ENCODE assay signal across 33 cellular contexts in the genomic region with DNA sequence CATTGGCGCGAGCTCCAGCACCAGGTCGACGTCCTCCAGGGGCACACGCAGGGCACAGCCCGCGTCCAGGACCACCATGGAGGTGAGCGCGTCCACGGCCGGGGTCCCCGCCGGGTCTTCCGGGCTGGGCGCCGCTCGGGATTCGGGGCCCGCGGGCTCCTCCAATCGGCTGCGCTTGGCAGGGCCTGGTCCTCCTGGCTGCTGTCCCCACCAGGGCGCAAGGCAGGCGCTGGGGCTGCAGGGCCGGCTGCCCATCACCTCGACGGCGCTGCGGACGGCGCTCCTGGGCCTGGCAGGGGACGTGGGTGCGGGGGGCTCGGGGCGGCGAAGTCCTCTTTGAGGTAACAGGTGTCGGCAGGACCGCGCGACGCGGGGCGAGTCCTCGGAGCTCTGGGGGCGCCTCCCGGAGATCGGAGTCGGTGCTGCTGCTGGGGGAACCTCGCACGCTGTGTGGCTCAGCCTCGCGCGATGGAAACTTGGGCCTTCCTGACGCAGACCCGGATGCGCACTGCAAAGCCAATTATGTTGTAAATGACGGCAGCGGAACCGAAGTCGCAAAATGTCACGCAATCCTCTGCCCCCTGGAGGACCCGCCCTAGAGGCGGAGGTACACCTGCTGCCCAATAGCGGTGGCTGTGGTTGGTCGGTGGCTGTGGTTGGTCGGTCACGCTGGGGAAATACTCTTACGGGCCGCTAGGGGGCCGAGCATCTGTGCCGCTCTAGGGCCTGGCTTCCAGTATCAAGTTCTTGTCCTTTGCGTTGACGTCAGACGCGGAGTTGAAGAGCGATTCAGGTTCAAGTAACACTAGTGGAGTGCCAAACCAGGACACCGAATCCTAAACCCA. TPM values are rescaled to one million over a fixed set of nuclear protein-coding genes. Genes with fewer than 3 reads are reported as not detected.
A peak's percentile ranks its signal among the peaks of the same experiment; 100 is the strongest.
DNase-seq lines count a peak whose midpoint lies in the region; ATAC-seq, FAIRE-seq and TF ChIP-seq lines count a peak whose summit lies in the region.
"Had no signal": no experiment of that assay in that cellular context is flagged by ENCODE, and none has a peak within 500 bp of the region (broad histone marks: within the 10 kb centered on the region; RNA-seq: fewer than 3 reads in every experiment).

TSS of gene PRR23C (minus strand) at position 527 of the 845 bp plus-strand sequence. CDS start at position 255, 272 bp downstream.

- H3K9ac ChIP-seq in kidney (ENCODE audit: low read length in 2 of 2), result no peak within 1 kb of the TSS

- POLR2A ChIA-PET in WTC11 (lab: Charles Lee), result no interaction called here

- no peak within 1 kb of the TSS for H3K4me3 Mint-ChIP-seq in WTC11
- H3K4me3 Mint-ChIP-seq: activated CD4-positive, alpha-beta T cell treated with anti-CD3 and anti-CD28 coated beads, Interleukin-2, amount 10 ng/mL, durations not matched to agents 24 days and 14 days; brain; natural killer cell had no signal

- no peak for FAIRE-seq in kidney (lab: Jason Lieb, UNC)
- FAIRE-seq: endothelial cell of umbilical vein, keratinocyte had no signal

- peak; percentile 73 for ATAC-seq in WTC11
- ATAC-seq: natural killer cell had no signal

- no peak within 1 kb of the TSS for H3K4me3 ChIP-seq in H7 (ENCODE audit: insufficient read depth, low read depth, low read length)
- H3K4me3 ChIP-seq in kidney (ENCODE audit: low read length in 2 of 2), result no peak within 1 kb of the TSS
- H3K4me3 ChIP-seq: adrenal gland, Peyer's patch, skin epidermis had no signal

- no peaks in the 10 kb centered on the region for H3K4me1 Mint-ChIP-seq in WTC11
- H3K4me1 Mint-ChIP-seq: activated CD4-positive, alpha-beta T cell treated with anti-CD3 and anti-CD28 coated beads, Interleukin-2, amount 10 ng/mL, durations not matched to agents 24 days and 14 days; brain; natural killer cell had no signal

- CTCF ChIA-PET in WTC11 (lab: Charles Lee), result interaction anchor here (0.6 kb wide), 1 partner anchor 1995 kb away, joined by 3 read pairs; no protein-coding TSS in a partner anchor

- H3K27ac Mint-ChIP-seq in WTC11, result no peak within 1 kb of the TSS
- H3K27ac Mint-ChIP-seq: activated CD4-positive, alpha-beta T cell treated with anti-CD3 and anti-CD28 coated beads, Interleukin-2, amount 10 ng/mL, durations not matched to agents 24 days and 14 days; brain; natural killer cell had no signal

- no peak within 1 kb of the TSS for H3K27ac ChIP-seq in C4-2B
- H3K27ac ChIP-seq in kidney (ENCODE audit: low read depth in 2 of 2, low read length in 2 of 2), result no peak within 1 kb of the TSS
- H3K27ac ChIP-seq: adrenal gland, Peyer's patch, skin epidermis, VCaP had no signal

- intact Hi-C loops in kidney (cut with DNase I), result no loop called here

- no peaks in the 10 kb centered on the region for H3K4me1 ChIP-seq in kidney (ENCODE audit: control insufficient read depth in 1 of 2, insufficient read depth in 1 of 2, low read depth in 1 of 2, low read length in 2 of 2)
- H3K4me1 ChIP-seq: adrenal gland, Peyer's patch had no signal

- peaks cover 2% of the 10 kb centered on the region; the same call in 1 of the 2 replicates for H3K36me3 Mint-ChIP-seq in WTC11
- H3K36me3 Mint-ChIP-seq: brain, natural killer cell had no signal

- peak; percentile 49 for DNase-seq in H7
- DNase-seq in WTC11 (ENCODE audit: low spot score), result peak; percentile 14
- peak; percentile 70 for DNase-seq in kidney
- DNase-seq in Kasumi-1 (lab: John Stamatoyannopoulos, UW), result no peak
- DNase-seq in NCI-H1417 treated with DMSO at 0.1 percent for 48 hours (lab: John Stamatoyannopoulos, UW), result no peak
- DNase-seq in NCI-H2107 (lab: John Stamatoyannopoulos, UW), result no peak
- DNase-seq in stimulated activated CD4-positive, alpha-beta T cell treated with anti-CD3 and anti-CD28 coated beads, Interleukin-12 subunit alpha, Interleukin-12 subunit beta, amount 100 ng/mL, for 4 hours, result no peak
- DNase-seq: activated CD4-positive, alpha-beta T cell treated with anti-CD3 and anti-CD28 coated beads, Interleukin-2, amount 10 ng/mL, durations not matched to agents 24 days and 14 days; activated T-cell treated with anti-CD3 and anti-CD28 coated beads, Interleukin-2, amount 50 U/mL, for 48 hours; adrenal gland; C1 segment of cervical spinal cord; cerebellar nuclear complex; HCEC 1CT; MV-4-11; natural killer cell; NCI-H510A; Peyer's patch; retina; SHP77 treated with DMSO at 0.1 percent for 48 hours; SW 1271; T-helper 9 cell; trophoblast cell had no signal

- no peaks in the 10 kb centered on the region for H3K9me3 ChIP-seq in kidney (ENCODE audit: control insufficient read depth in 1 of 2, low read length in 2 of 2)
- H3K9me3 ChIP-seq: adrenal gland had no signal

- peaks cover 20% of the 10 kb centered on the region for H3K9me3 Mint-ChIP-seq in WTC11
- H3K9me3 Mint-ChIP-seq: activated CD4-positive, alpha-beta T cell treated with anti-CD3 and anti-CD28 coated beads, Interleukin-2, amount 10 ng/mL, durations not matched to agents 24 days and 14 days had no signal

- H3K27me3 Mint-ChIP-seq in WTC11 (ENCODE audit: low read depth), result no peaks in the 10 kb centered on the region; the same call in 1 of the 2 replicates
- H3K27me3 Mint-ChIP-seq: activated CD4-positive, alpha-beta T cell treated with anti-CD3 and anti-CD28 coated beads, Interleukin-2, amount 10 ng/mL, durations not matched to agents 24 days and 14 days had no signal

- H3K36me3 ChIP-seq in H7 (replicated peaks; ENCODE audit: control insufficient read depth, insufficient read depth, low read length) (no peaks in the 10 kb centered on the region), kidney (ENCODE audit: control insufficient read depth in 1 of 2, insufficient read depth in 2 of 2, low read length in 2 of 2) (no peaks in the 10 kb centered on the region)
- H3K36me3 ChIP-seq: adrenal gland, Peyer's patch had no signal

- H3K27me3 ChIP-seq in H7 (ENCODE audit: control insufficient read depth, insufficient read depth, low read length), result no peaks in the 10 kb centered on the region
- H3K27me3 ChIP-seq: adrenal gland, Peyer's patch had no signal

- peak; percentile 42 for TF ChIP-seq CTCF in C4-2B (conservative IDR thresholded peaks at IDR 0.05)
- TF ChIP-seq CTCF in WTC11 (IDR thresholded peaks at IDR 0.05), result no peak
- TF ChIP-seq CTCF in kidney (IDR thresholded peaks at IDR 0.05; ENCODE audit: borderline replicate concordance, extremely low read depth, insufficient read depth), result no peak

TF ChIP-seq in WTC11, 78 proteins besides CTCF, POLR2A, EP300 and RAD21:
- no peak for TF ChIP-seq ZNF281 (CRISPR knock-in tag; IDR thresholded peaks at IDR 0.05)
- TF ChIP-seq ZNF138 (CRISPR knock-in tag; conservative IDR thresholded peaks at IDR 0.05), result no peak
- no peak for TF ChIP-seq NFATC4 (CRISPR knock-in tag; IDR thresholded peaks at IDR 0.05)
- TF ChIP-seq EMX1 (CRISPR knock-in tag; IDR thresholded peaks at IDR 0.05), result no peak
- 0 out of 2 replicates have a peak, but pooled peaks have one; percentile 5 for TF ChIP-seq NFYB (CRISPR knock-in tag; conservative IDR thresholded peaks at IDR 0.05; ENCODE audit: low read depth)

RNA-seq across cellular contexts. Expression of gene PRR23C, which starts in this region (rescaled TPM):
- total RNA-seq in H7 (2014; rRNA removed; shearing (Covaris generic)), result not detected in 2 replicates
- total RNA-seq in WTC11 (2021), result not detected in 3 replicates
- total RNA-seq in kidney, result not detected
- not detected for polyA plus RNA-seq in kidney (ENCODE audit: insufficient read depth, low read depth, low replicate concordance)
- total RNA-seq: activated CD4-positive, alpha-beta T cell treated with anti-CD3 and anti-CD28 coated beads, Interleukin-2, amount 10 ng/mL, durations not matched to agents 24 days and 14 days; adrenal gland; Daoy; dermis microvascular lymphatic vessel endothelial cell; endothelial cell of umbilical vein; lower leg skin; mononuclear cell; natural killer cell; osteoblast; Peyer's patch had no signal
- polyA plus RNA-seq: adrenal gland, endothelial cell of umbilical vein, keratinocyte had no signal

Comparison
In these comparisons a context has a peak if more than half of its experiments do, and no peak if none do; other contexts are left out.
1. Peak in DNase-seq in H7; RNA of the gene not detected or under 1 TPM.
2. Peak in DNase-seq and ATAC-seq in WTC11; RNA of the gene not detected or under 1 TPM.
3. Peak in DNase-seq in kidney; RNA of the gene not detected or under 1 TPM.